1 cellular context compared by ENCODE assay signal in genomic region chr21:46188226-46189212, GRCh38.
TF ChIP-seq lines count a peak whose summit lies in the region.

No MANE protein-coding gene starts in this region.

TF ChIP-seq in SK-N-SH, 30 proteins besides CTCF, POLR2A, EP300 and RAD21 (continued from another document):
- TF ChIP-seq REST (IDR thresholded peaks at IDR 0.05; ENCODE audit: low read depth, low read length), result no peak
- no peak for TF ChIP-seq EZH2phosphoT487 (IDR thresholded peaks at IDR 0.05; ENCODE audit: borderline replicate concordance, low read depth)
- no peak for TF ChIP-seq ZBTB33 (IDR thresholded peaks at IDR 0.05; ENCODE audit: borderline replicate concordance, low read depth)
- peak; percentile 73; the same call in 1 of the 2 replicates for TF ChIP-seq FOSL2 (IDR thresholded peaks at IDR 0.05; ENCODE audit: borderline replicate concordance, low read depth)
- TF ChIP-seq YY1 (IDR thresholded peaks at IDR 0.05; ENCODE audit: low read depth), result no peak
- TF ChIP-seq USF2 (IDR thresholded peaks at IDR 0.05; ENCODE audit: borderline replicate concordance, low read depth, low read length), result no peak
- peak; percentile 53; the same call in 1 of the 2 replicates for TF ChIP-seq JUND (IDR thresholded peaks at IDR 0.05)
- 0 out of 2 replicates have a peak, but pooled peaks have one; percentile 12 for TF ChIP-seq SMC3 (IDR thresholded peaks at IDR 0.05; ENCODE audit: low read depth, low read length)
- no peak for TF ChIP-seq IRF3 (IDR thresholded peaks at IDR 0.05; ENCODE audit: low read depth, low read length)
- no peak for TF ChIP-seq FOXM1 (IDR thresholded peaks at IDR 0.05; ENCODE audit: low read depth)
